In the genomic region with DNA sequence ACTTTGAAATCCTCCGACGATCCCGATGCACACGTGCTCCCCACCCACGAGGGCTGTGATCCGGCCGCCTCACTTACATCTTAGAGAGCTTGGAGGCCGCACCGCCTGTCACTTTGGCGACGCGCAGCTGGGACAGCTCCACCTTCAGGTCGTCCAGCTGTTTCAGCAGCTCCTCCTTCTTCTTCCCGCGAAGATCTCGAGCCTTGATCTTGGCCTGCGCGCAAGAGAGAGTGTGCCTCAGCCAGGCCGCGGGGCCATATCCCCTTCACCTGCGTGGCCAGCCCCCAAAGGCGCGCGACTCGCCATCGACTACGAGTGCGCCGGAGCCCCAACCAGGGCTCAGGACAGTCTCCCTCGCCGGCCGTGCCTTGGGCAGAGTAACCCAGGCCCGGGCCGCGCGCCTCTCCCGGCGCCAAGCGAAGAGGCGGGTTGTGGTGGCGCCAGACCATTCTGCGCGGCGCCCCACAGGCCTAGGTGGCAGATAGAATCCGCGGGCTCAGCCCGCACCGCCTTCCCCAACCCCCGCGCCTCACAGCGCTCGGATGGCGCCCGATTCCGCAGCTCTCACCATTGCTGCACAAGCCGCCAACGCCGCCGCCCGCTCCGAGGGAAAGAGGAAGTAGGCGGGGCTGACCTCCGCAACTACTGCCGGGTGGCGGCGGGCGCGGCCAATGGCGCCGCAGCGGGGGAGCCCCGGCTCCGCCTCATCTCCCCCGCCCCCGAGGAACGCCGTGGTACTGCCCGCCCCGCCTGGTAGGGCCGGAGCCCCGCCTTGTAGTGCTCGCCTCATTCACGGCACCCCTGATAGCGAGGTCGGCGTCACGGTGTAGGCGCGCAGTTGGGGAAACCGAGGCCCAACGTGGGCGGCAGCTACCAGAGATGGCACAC, we compare ENCODE assay signal across 1 cellular context.
TF ChIP-seq lines count a peak whose summit lies in the region.

A gene (plus strand): TSS at position 789 of the 888 bp plus-strand sequence. CDS start 7,161 bp downstream, outside the sequence.
A gene (minus strand): TSS at position 616 of the 888 bp plus-strand sequence. CDS start 45 bp downstream, at position 571.

TF ChIP-seq in HepG2, 621 proteins besides CTCF, POLR2A, EP300 and RAD21 (continued from another document):
- TF ChIP-seq ZBTB20 (CRISPR knock-in tag; IDR thresholded peaks at IDR 0.05; ENCODE audit: borderline replicate concordance, low read depth) (no peak), ZNF292 (CRISPR knock-in tag; IDR thresholded peaks at IDR 0.05; ENCODE audit: borderline replicate concordance, low read depth) (no peak), ZNF792 (CRISPR knock-in tag; IDR thresholded peaks at IDR 0.05) (peak; percentile 75), POGZ (CRISPR knock-in tag; IDR thresholded peaks at IDR 0.05) (0 out of 2 replicates have a peak, but pooled peaks have one; percentile 35), CENPX (CRISPR knock-in tag; IDR thresholded peaks at IDR 0.05) (0 out of 2 replicates have a peak, but pooled peaks have one; percentile 42), KDM4B (CRISPR knock-in tag; IDR thresholded peaks at IDR 0.05) (peak; percentile 65; the same call in 1 of the 2 replicates)
- TF ChIP-seq, protein P1, sequence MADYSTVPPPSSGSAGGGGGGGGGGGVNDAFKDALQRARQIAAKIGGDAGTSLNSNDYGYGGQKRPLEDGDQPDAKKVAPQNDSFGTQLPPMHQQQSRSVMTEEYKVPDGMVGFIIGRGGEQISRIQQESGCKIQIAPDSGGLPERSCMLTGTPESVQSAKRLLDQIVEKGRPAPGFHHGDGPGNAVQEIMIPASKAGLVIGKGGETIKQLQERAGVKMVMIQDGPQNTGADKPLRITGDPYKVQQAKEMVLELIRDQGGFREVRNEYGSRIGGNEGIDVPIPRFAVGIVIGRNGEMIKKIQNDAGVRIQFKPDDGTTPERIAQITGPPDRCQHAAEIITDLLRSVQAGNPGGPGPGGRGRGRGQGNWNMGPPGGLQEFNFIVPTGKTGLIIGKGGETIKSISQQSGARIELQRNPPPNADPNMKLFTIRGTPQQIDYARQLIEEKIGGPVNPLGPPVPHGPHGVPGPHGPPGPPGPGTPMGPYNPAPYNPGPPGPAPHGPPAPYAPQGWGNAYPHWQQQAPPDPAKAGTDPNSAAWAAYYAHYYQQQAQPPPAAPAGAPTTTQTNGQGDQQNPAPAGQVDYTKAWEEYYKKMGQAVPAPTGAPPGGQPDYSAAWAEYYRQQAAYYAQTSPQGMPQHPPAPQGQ (CRISPR knock-in tag; IDR thresholded peaks at IDR 0.05; ENCODE audit: borderline replicate concordance) = peak; percentile 83; the same call in 1 of the 2 replicates
